In the genomic region with DNA sequence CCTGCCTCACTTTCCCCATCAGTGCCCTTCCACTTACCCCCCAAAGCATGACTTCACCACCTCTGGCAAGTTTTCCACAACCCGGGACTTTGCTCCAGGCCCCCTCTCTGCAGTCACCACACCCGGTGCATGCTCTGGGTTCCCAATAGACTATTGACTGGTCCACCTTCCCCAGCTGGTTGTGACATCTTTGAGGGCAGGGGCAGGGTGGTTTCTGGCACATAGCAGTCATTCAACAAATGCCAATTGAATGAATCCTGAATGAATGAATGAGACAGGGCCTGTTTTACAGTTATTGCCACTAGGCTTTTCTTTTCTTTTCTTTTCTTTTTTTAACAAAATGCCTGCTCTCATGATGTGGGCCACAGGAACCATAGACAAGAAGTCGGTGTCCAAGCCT, we compare ENCODE assay signal across 24 cellular contexts.
"Had no signal": no experiment of that assay in that cellular context is flagged by ENCODE, and none has a peak within 500 bp of the region (broad histone marks: within the 10 kb centered on the region; RNA-seq: fewer than 3 reads in every experiment).

No MANE protein-coding gene starts in this region.

- H3K27ac ChIP-seq: esophagus muscularis mucosa, heart right ventricle, left lung, neutrophil, pancreas, right lobe of liver, stomach, thyroid gland had no signal

- DNase-seq: dermis blood vessel endothelial cell; effector memory CD4-positive, alpha-beta T cell; foreskin melanocyte; glutamatergic neuron; heart right ventricle; hippocampal formation; left cardiac atrium; left lung; mesenchymal stem cell; midbrain; natural killer cell; pancreas; right lobe of liver; stimulated activated CD4-positive, alpha-beta T cell treated with anti-CD3 and anti-CD28 coated beads, Interleukin-12 subunit alpha, Interleukin-12 subunit beta, amount 100 ng/mL, for 4 hours; stimulated activated CD4-positive, alpha-beta T cell treated with anti-CD3 and anti-CD28 coated beads, Interleukin-1b, Interleukin-23, amount 100 ng/mL, for 48 hours; stimulated activated CD4-positive, alpha-beta T cell treated with anti-CD3 and anti-CD28 coated beads, Interleukin-4, amount 100 ng/mL, for 24 hours; stimulated activated naive CD4-positive, alpha-beta T cell treated with Interleukin-2 at 50 U/mL for 16 hours; stomach; thyroid gland had no signal

- H3K4me3 Mint-ChIP-seq: natural killer cell; stimulated activated effector memory CD8-positive, alpha-beta T cell treated with anti-CD3 and anti-CD28 coated beads, Interleukin-12 subunit alpha, Interleukin-12 subunit beta, amount 100 ng/mL, for 72 hours; type B pancreatic cell had no signal

- H3K4me2 ChIP-seq: smooth muscle cell had no signal

- H3K9me3 ChIP-seq: esophagus muscularis mucosa, heart right ventricle, left lung, neutrophil, pancreas, right lobe of liver, stomach, thyroid gland had no signal

- H3K9me3 Mint-ChIP-seq: natural killer cell, type B pancreatic cell had no signal

- ATAC-seq: heart right ventricle; left cardiac atrium; left lung; natural killer cell; pancreas; right lobe of liver; stimulated activated effector memory CD8-positive, alpha-beta T cell treated with anti-CD3 and anti-CD28 coated beads, Interleukin-12 subunit alpha, Interleukin-12 subunit beta, amount 100 ng/mL, for 72 hours had no signal

- H3K36me3 Mint-ChIP-seq: natural killer cell; stimulated activated effector memory CD8-positive, alpha-beta T cell treated with anti-CD3 and anti-CD28 coated beads, Interleukin-12 subunit alpha, Interleukin-12 subunit beta, amount 100 ng/mL, for 72 hours; type B pancreatic cell had no signal

- H3K4me1 Mint-ChIP-seq: natural killer cell; stimulated activated effector memory CD8-positive, alpha-beta T cell treated with anti-CD3 and anti-CD28 coated beads, Interleukin-12 subunit alpha, Interleukin-12 subunit beta, amount 100 ng/mL, for 72 hours had no signal

- H3K36me3 ChIP-seq: esophagus muscularis mucosa, heart right ventricle, left lung, neutrophil, pancreas, right lobe of liver, stomach, thyroid gland had no signal

- H3K4me3 ChIP-seq: esophagus muscularis mucosa, heart right ventricle, left lung, pancreas, right lobe of liver, smooth muscle cell, stomach, thyroid gland had no signal

- H3K27me3 ChIP-seq: neutrophil, pancreas, right lobe of liver, thyroid gland had no signal

- H3K4me1 ChIP-seq: esophagus muscularis mucosa, heart right ventricle, left lung, pancreas, right lobe of liver, stomach had no signal
